Comparison of ENCODE assay signal across 20 cellular contexts in the genomic region with DNA sequence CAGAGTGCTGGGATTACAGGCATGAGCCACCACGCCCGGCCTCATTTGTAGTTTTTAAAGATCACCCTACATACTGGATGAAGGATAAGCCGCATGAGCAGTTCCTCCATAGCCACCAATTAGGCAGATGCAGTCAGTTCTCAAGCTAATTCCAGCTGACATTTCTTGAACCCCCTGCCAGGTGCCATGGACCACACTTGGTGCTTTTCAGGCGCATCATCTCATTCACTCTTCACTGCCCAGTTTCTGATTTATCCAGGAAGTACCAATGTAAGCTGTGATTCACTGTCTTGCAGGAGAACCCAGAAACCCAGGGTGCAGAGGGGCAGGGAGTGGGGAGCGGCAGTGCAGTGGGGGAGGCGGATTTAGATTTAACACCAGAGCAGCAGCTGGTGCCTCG. TPM values are rescaled to one million over a fixed set of nuclear protein-coding genes. Genes with fewer than 3 reads are reported as not detected.
A peak's percentile ranks its signal among the peaks of the same experiment; 100 is the strongest.
DNase-seq lines count a peak whose midpoint lies in the region; ATAC-seq, FAIRE-seq and TF ChIP-seq lines count a peak whose summit lies in the region.
"Had no signal": no experiment of that assay in that cellular context is flagged by ENCODE, and none has a peak within 500 bp of the region (broad histone marks: within the 10 kb centered on the region; RNA-seq: fewer than 3 reads in every experiment).

No MANE protein-coding gene starts in this region.

- no peaks in the 10 kb centered on the region for H3K9me3 ChIP-seq in ascending aorta
- H3K9me3 ChIP-seq in HepG2 (ENCODE audit: low read length), result no peaks in the 10 kb centered on the region
- no peaks in the 10 kb centered on the region for H3K9me3 ChIP-seq in skeletal muscle tissue (ENCODE audit: control insufficient read depth in 3 of 3, low read length in 3 of 3)

- in situ Hi-C loops in HepG2 (cut with HindIII; ENCODE audit: extremely low pct_ligation_motif_present, low pct_unique_long_range_greater_than_20kb), result no loop called here

- TF ChIP-seq POLR2A in HepG2 (IDR thresholded peaks at IDR 0.05; ENCODE audit: insufficient read depth in 1 of 2, low read depth in 2 of 2, low read length in 2 of 2), result no peak

- no TSS peak for BruUV-seq in HepG2 (replicated peaks; lab: Mats Ljungman, UMichigan)

- WGBS in HepG2 (ENCODE audit: low lambda C conversion rate), result 84% methylated on average over 6 of the region's 7 CpGs

- peak overlapping the region; percentile 89 for H3K4me2 ChIP-seq in HepG2 (ENCODE audit: low read depth, low read length)

- H3K4me1 Mint-ChIP-seq in HFFc6 (ENCODE audit: low read depth), result peaks cover 64% of the 10 kb centered on the region

- no peak for TF ChIP-seq EP300 in HepG2 (IDR thresholded peaks at IDR 0.05; ENCODE audit: low read depth in 2 of 2, low read length in 2 of 2)
- TF ChIP-seq EP300 in HepG2 (CRISPR knock-in tag; IDR thresholded peaks at IDR 0.05; ENCODE audit: borderline replicate concordance), result no peak

- H3K4me3 ChIP-seq in ascending aorta (no peak overlapping the region), HepG2 (replicated peaks in 1 of 3; ENCODE audit: insufficient read depth in 1 of 3, low read depth in 2 of 3, low read length in 3 of 3) (no peak overlapping the region), skeletal muscle tissue (ENCODE audit: low read length in 3 of 3) (peak overlapping the region; percentile 27 to 70 (median 68))
- H3K4me3 ChIP-seq: GM12878, K562 had no signal

- H3K4me3 Mint-ChIP-seq in HFFc6, result no peak overlapping the region
- H3K4me3 Mint-ChIP-seq: activated CD4-positive, alpha-beta T cell treated with anti-CD3 and anti-CD28 coated beads for 36 hours had no signal

- peaks cover 16 to 64% of the 10 kb centered on the region in 2 donors for H3K4me1 ChIP-seq in ascending aorta
- peaks cover 54% of the 10 kb centered on the region for H3K4me1 ChIP-seq in HepG2 (ENCODE audit: insufficient read depth, low read length)
- H3K4me1 ChIP-seq in skeletal muscle tissue (ENCODE audit: control insufficient read depth in 3 of 3, insufficient read depth in 3 of 3, low read length in 3 of 3), result peaks cover 45 to 49% (median 47%) of the 10 kb centered on the region in 3 donors

- no peak overlapping the region for H2AFZ ChIP-seq in HepG2 (ENCODE audit: low read length)

- H3K27ac Mint-ChIP-seq in HFFc6, result peak overlapping the region; percentile 40

- H3K79me2 ChIP-seq in HepG2 (ENCODE audit: insufficient read depth, low read length), result peaks cover 32% of the 10 kb centered on the region

- CTCF ChIA-PET in HepG2 (lab: Yijun Ruan, JAX; ENCODE audit: low intra/inter-chr PET ratio, low total read pairs), result no interaction called here

- no peak for TF ChIP-seq RAD21 in HepG2 (CRISPR knock-in tag; IDR thresholded peaks at IDR 0.05)

- peaks cover 37% of the 10 kb centered on the region for H3K36me3 Mint-ChIP-seq in HFFc6 (ENCODE audit: low read depth)

- H4K20me1 ChIP-seq in HepG2 (ENCODE audit: insufficient read depth, low read length), result no peaks in the 10 kb centered on the region

- ATAC-seq in HepG2 (no peak), HG03521 (IDR thresholded peaks at IDR 0.05; ENCODE audit: unreplicated experiment) (no peak), omental fat pad (ENCODE audit: low FRiP score) (no peak)
- ATAC-seq: activated CD4-positive, alpha-beta T cell treated with anti-CD3 and anti-CD28 coated beads for 36 hours; GM12878; HCT116; K562 had no signal

- POLR2A ChIA-PET in HepG2 (lab: Yijun Ruan, JAX), result interaction anchor here (1.0 to 11.7 kb wide), 8 partner anchors 19 to 106 kb away, joined by 3 to 128 read pairs (median 10); a partner anchor contains a TSS

- H3K36me3 ChIP-seq in ascending aorta, result peaks cover 5 to 10% of the 10 kb centered on the region in 2 donors
- peaks cover 12 to 24% of the 10 kb centered on the region in 2 experiments; a peak in 4 of 5 replicates for H3K36me3 ChIP-seq in HepG2 (replicated peaks in 1 of 2; ENCODE audit: control insufficient read depth in 1 of 2, insufficient read depth in 2 of 2, low read length in 2 of 2)
- H3K36me3 ChIP-seq in skeletal muscle tissue (ENCODE audit: control insufficient read depth in 3 of 3, insufficient read depth in 3 of 3, low read length in 3 of 3), result peaks cover 0 to 3% (median 2%) of the 10 kb centered on the region in 3 donors

- no peaks in the 10 kb centered on the region for H3K9me3 Mint-ChIP-seq in HFFc6

- no peak for DNase-seq in HFFc6
- DNase-seq in ascending aorta (ENCODE audit: low spot score in 2 of 2), result no peak
- DNase-seq in HepG2 (ENCODE audit: low spot score), result no peak
- DNase-seq in MV-4-11 (lab: John Stamatoyannopoulos, UW), result no peak
- no peak for DNase-seq in NOMO-1 treated with DMSO at 0.1 percent for 48 hours (lab: John Stamatoyannopoulos, UW; ENCODE audit: unreplicated experiment)
- no peak for DNase-seq in omental fat pad (ENCODE audit: low spot score)
- DNase-seq: activated CD4-positive, alpha-beta T cell treated with anti-CD3 and anti-CD28 coated beads for 36 hours; activated effector memory CD4-positive, alpha-beta T cell treated with Interleukin-2 at 50 U/mL for 16 hours; erythroblast; NCI-H187 treated with DMSO at 0.1 percent for 48 hours; NCI-H226; stimulated activated CD4-positive, alpha-beta T cell treated with anti-CD3 and anti-CD28 coated beads, Interleukin-4, amount 100 ng/mL, for 24 hours; substantia nigra had no signal

- intact Hi-C loops in ascending aorta (cut with DNase I) (no loop called here), HepG2 (cut with micrococcal nuclease; ENCODE audit: unreplicated experiment) (no loop called here)

- FAIRE-seq in HepG2 (lab: Jason Lieb, UNC), result no peak
- FAIRE-seq: bronchial epithelial cell, GM12878, K562, RCC 7860 had no signal

- H3K27ac ChIP-seq in ascending aorta (peak overlapping the region; percentile 72 to 80), HepG2 (ENCODE audit: extremely low read length, insufficient read depth, low read length) (peak overlapping the region; percentile 95), skeletal muscle tissue (ENCODE audit: low read depth, low read length) (peak overlapping the region; percentile 86)

- H3K9ac ChIP-seq in HepG2 (ENCODE audit: insufficient read depth, low read depth, low read length) (no peak overlapping the region), skeletal muscle tissue (ENCODE audit: low read depth in 1 of 3, low read length in 3 of 3) (peak overlapping the region; percentile 14 to 85 (median 64))

- no peak for TF ChIP-seq CTCF in HFFc6 (IDR thresholded peaks at IDR 0.05)
- TF ChIP-seq CTCF in ascending aorta (IDR thresholded peaks at IDR 0.05), result no peak
- TF ChIP-seq CTCF in HepG2 (CRISPR knock-in tag; IDR thresholded peaks at IDR 0.05), result no peak
- no peak for TF ChIP-seq CTCF in omental fat pad (IDR thresholded peaks at IDR 0.05)

- H3K27me3 ChIP-seq in ascending aorta, result no peaks in the 10 kb centered on the region
- H3K27me3 ChIP-seq in HepG2 (ENCODE audit: control insufficient read depth in 1 of 2, insufficient read depth in 2 of 2, low read length in 2 of 2), result no peaks in the 10 kb centered on the region
- H3K27me3 ChIP-seq in skeletal muscle tissue (ENCODE audit: control insufficient read depth in 3 of 3, insufficient read depth in 3 of 3, low read length in 3 of 3), result no peaks in the 10 kb centered on the region

- H3K27me3 Mint-ChIP-seq in HFFc6 (ENCODE audit: insufficient read depth), result peaks cover 2% of the 10 kb centered on the region; the same call in 1 of the 2 replicates
- H3K27me3 Mint-ChIP-seq: activated CD4-positive, alpha-beta T cell treated with anti-CD3 and anti-CD28 coated beads for 36 hours had no signal

RNA-seq across cellular contexts. Expression of a gene that starts 56.5 kb away (rescaled TPM):
- 10 to 100 TPM; 12.6 to 17.7 (median 14.5) TPM for total RNA-seq in HFFc6 (2021; fragmentation: NEBNext Ultra II Directional; extraction: Animal tissue kit (Norgen Biotek cat#: 25700))
- 7.7 TPM for total RNA-seq in ascending aorta
- 8.5 and 10.7 TPM in 2 replicates for total RNA-seq in HepG2 (2016; rRNA removed; fragmentation: Illumina TruSeq; extraction: Trizol)
- total RNA-seq in HepG2 (2016; cell fraction: cytosol; rRNA removed; fragmentation: Illumina TruSeq; extraction: Trizol; ENCODE audit: low read depth), result 3.6 and 5.2 TPM in 2 replicates
- 8.6 and 10.3 TPM in 2 replicates for total RNA-seq in HepG2 (2016; cell fraction: insoluble cytoplasmic fraction; rRNA removed; fragmentation: Illumina TruSeq; extraction: Trizol)
- 3.4 and 4.9 TPM in 2 replicates for total RNA-seq in HepG2 (2016; cell fraction: membrane; rRNA removed; fragmentation: Illumina TruSeq; extraction: Trizol)
- total RNA-seq in HepG2 (2016; cell fraction: nucleus; rRNA removed; fragmentation: Illumina TruSeq; extraction: Trizol), result 14.0 and 14.2 TPM in 2 replicates
- 4.8 and 5.4 TPM in 2 replicates for polyA plus RNA-seq in HepG2 (2011; rRNA removed)
- 1.7 and 2.9 TPM in 2 replicates for polyA plus RNA-seq in HepG2 (2011; cell fraction: cytosol; rRNA removed)
- 5.9 and 7.2 TPM in 2 replicates for polyA plus RNA-seq in HepG2 (2011; cell fraction: nucleus; rRNA removed)
- 4.2 and 4.9 TPM in 2 replicates for polyA plus RNA-seq in HepG2 (2012)
- 0.27 and 0.46 TPM in 2 replicates for polyA plus RNA-seq in HepG2 (2016; cell fraction: cytosol; fragmentation: Illumina TruSeq; extraction: Trizol; ENCODE audit: low read depth)
- polyA plus RNA-seq in HepG2 (2016; cell fraction: insoluble cytoplasmic fraction; fragmentation: Illumina TruSeq; extraction: Trizol; ENCODE audit: low read depth), result 6.2 and 6.4 TPM in 2 replicates
- polyA plus RNA-seq in HepG2 (2016; cell fraction: membrane; fragmentation: Illumina TruSeq; extraction: Trizol; ENCODE audit: low read depth), result 1.2 TPM in 2 replicates
- 13.4 and 13.5 TPM in 2 replicates for polyA plus RNA-seq in HepG2 (2016; cell fraction: nucleus; fragmentation: Illumina TruSeq; extraction: Trizol; ENCODE audit: insufficient read depth, low read depth)
- polyA minus RNA-seq in HepG2 (2011; rRNA and poly(A)+ RNA removed; ENCODE audit: low replicate concordance), result 2.8 and 4.0 TPM in 2 replicates
- polyA minus RNA-seq in HepG2 (2011; cell fraction: cytosol; rRNA and poly(A)+ RNA removed), result 6.3 and 7.7 TPM in 2 replicates
- polyA minus RNA-seq in HepG2 (2011; cell fraction: nucleus; rRNA and poly(A)+ RNA removed), result 19.6 and 20.8 TPM in 2 replicates
- 9.9 TPM for total RNA-seq in skeletal muscle tissue
- total RNA-seq in omental fat pad, result 10 to 100 TPM; 16.4 to 19.8 (median 18.0) TPM

Comparison
In these comparisons a context has a peak if more than half of its experiments do, and no peak if none do; other contexts are left out.
1. H3K4me3 ChIP-seq: peak in skeletal muscle tissue (3 of 3); none in ascending aorta (0 of 2) and HepG2 (0 of 3).
2. Peak in every context shown above with its lines, with median percentiles within 50 percentile points of each other: H3K27ac ChIP-seq.